23 cellular contexts compared by ENCODE assay signal in genomic region chr6:96164802-96165201, GRCh38.
A peak's percentile ranks its signal among the peaks of the same experiment; 100 is the strongest.
DNase-seq lines count a peak whose midpoint lies in the region; ATAC-seq, FAIRE-seq and TF ChIP-seq lines count a peak whose summit lies in the region.
"Had no signal": no experiment of that assay in that cellular context is flagged by ENCODE, and none has a peak within 500 bp of the region (broad histone marks: within the 10 kb centered on the region; RNA-seq: fewer than 3 reads in every experiment).

No MANE protein-coding gene starts in this region.

- no peak overlapping the region for H3K14ac ChIP-seq in H1 (ENCODE audit: insufficient read length)

- no peak overlapping the region for H3K4me2 ChIP-seq in H1 (ENCODE audit: insufficient read depth in 1 of 2, low read depth in 2 of 2, low read length in 2 of 2)
- H3K4me2 ChIP-seq: BLaER1 had no signal

- CTCF ChIA-PET in H1 (lab: Charles Lee; ENCODE audit: partially characterized antibody): interaction anchor here (1.1 kb wide), 1 partner anchor 14 kb away, joined by 3 read pairs; no protein-coding TSS in a partner anchor
- CTCF ChIA-PET in activated CD8-positive, alpha-beta memory T cell treated with anti-CD3 and anti-CD28 coated beads, Interleukin-2, amount 10 ng/mL, durations not matched to agents 7 days and 5 days (lab: Charles Lee): no interaction called here

- H2BK15ac ChIP-seq in H1 (ENCODE audit: low read length): no peak overlapping the region

- H4K20me1 ChIP-seq in H1 (replicated peaks in 1 of 2; ENCODE audit: control insufficient read depth in 1 of 2, insufficient read depth in 2 of 2, low read length in 2 of 2): no peaks in the 10 kb centered on the region
- H4K20me1 ChIP-seq: BLaER1 had no signal

- H3K23me2 ChIP-seq in H1 (ENCODE audit: low read depth, low read length): no peaks in the 10 kb centered on the region

- no peak overlapping the region for H3K23ac ChIP-seq in H1 (ENCODE audit: insufficient read length)

- TF ChIP-seq RAD21 in H1 (IDR thresholded peaks at IDR 0.05 in 1 of 2, conservative IDR thresholded peaks at IDR 0.05 in 1 of 2; ENCODE audit: low read depth in 2 of 2, low read length in 2 of 2): no peak

- H3K27me3 ChIP-seq in H1 (replicated peaks in 1 of 4; ENCODE audit: control insufficient read depth in 3 of 4, extremely low read depth in 1 of 4, insufficient read depth in 3 of 4, low read length in 3 of 4) (peaks cover 0 to 1% (median 0%) of the 10 kb centered on the region in 4 experiments; a peak in 1 of 7 replicates), right cardiac atrium (ENCODE audit: control insufficient read depth, insufficient read depth) (no peaks in the 10 kb centered on the region)
- H3K27me3 ChIP-seq: BLaER1, SJSA1 had no signal

- intact Hi-C loops in right cardiac atrium (cut with DNase I): no loop called here

- H3K36me3 ChIP-seq in H1 (ENCODE audit: control insufficient read depth in 2 of 4, insufficient read depth in 4 of 4, low read length in 3 of 4): no peaks in the 10 kb centered on the region
- H3K36me3 ChIP-seq: BLaER1, SJSA1 had no signal

- no peaks in the 10 kb centered on the region for H3K9me3 Mint-ChIP-seq in stimulated activated effector memory CD8-positive, alpha-beta T cell treated with anti-CD3 and anti-CD28 coated beads, Interleukin-12 subunit alpha, Interleukin-12 subunit beta, amount 100 ng/mL, for 72 hours
- no peaks in the 10 kb centered on the region for H3K9me3 Mint-ChIP-seq in activated CD8-positive, alpha-beta memory T cell treated with anti-CD3 and anti-CD28 coated beads, Interleukin-2, amount 10 ng/mL, durations not matched to agents 7 days and 5 days (ENCODE audit: low read depth)
- H3K9me3 Mint-ChIP-seq: T-helper 1 cell treated with Interleukin-12 subunit alpha and Interleukin-12 subunit beta and Interleukin-4 antibody, amounts not matched to agents 30 μg/mL and 1 μg/mL, for 36 hours had no signal

- no peak overlapping the region for H2BK20ac ChIP-seq in H1 (ENCODE audit: low read length)

- no peak overlapping the region for H2BK5ac ChIP-seq in H1 (ENCODE audit: low read depth, low read length)

- no peaks in the 10 kb centered on the region for H3K36me3 Mint-ChIP-seq in stimulated activated effector memory CD8-positive, alpha-beta T cell treated with anti-CD3 and anti-CD28 coated beads, Interleukin-12 subunit alpha, Interleukin-12 subunit beta, amount 100 ng/mL, for 72 hours
- no peaks in the 10 kb centered on the region for H3K36me3 Mint-ChIP-seq in activated CD8-positive, alpha-beta memory T cell treated with anti-CD3 and anti-CD28 coated beads, Interleukin-2, amount 10 ng/mL, durations not matched to agents 7 days and 5 days
- H3K36me3 Mint-ChIP-seq: CD4-positive, alpha-beta memory T cell had no signal

- DNase-seq in H1 (ENCODE audit: low read depth in 1 of 2, low spot score in 2 of 2) (no peak), NCI-H524 (lab: John Stamatoyannopoulos, UW) (no peak), right cardiac atrium (no peak)
- DNase-seq in stimulated activated effector memory CD8-positive, alpha-beta T cell treated with anti-CD3 and anti-CD28 coated beads, Interleukin-12 subunit alpha, Interleukin-12 subunit beta, amount 100 ng/mL, for 72 hours (ENCODE audit: low spot score in 2 of 2): no peak
- no peak for DNase-seq in activated CD8-positive, alpha-beta memory T cell treated with anti-CD3 and anti-CD28 coated beads, Interleukin-2, amount 10 ng/mL, durations not matched to agents 7 days and 5 days
- DNase-seq: Calu3; CD4-positive, alpha-beta memory T cell; EL; H7; KG1; NCI-H1417 treated with DMSO at 0.1 percent for 48 hours; NCI-H187 treated with DMSO at 0.1 percent for 48 hours; NCI-H345; NCI-H526 had no signal

- 0 out of 2 replicates have a peak overlapping the region, but pooled peaks have one; percentile 80 for H2BK12ac ChIP-seq in H1 (ENCODE audit: low read depth, low read length)

- no peak overlapping the region for H4K8ac ChIP-seq in H1 (ENCODE audit: extremely low read depth, insufficient read depth, low read length)

- no peak overlapping the region for H3K27ac Mint-ChIP-seq in stimulated activated effector memory CD8-positive, alpha-beta T cell treated with anti-CD3 and anti-CD28 coated beads, Interleukin-12 subunit alpha, Interleukin-12 subunit beta, amount 100 ng/mL, for 72 hours
- no peak overlapping the region for H3K27ac Mint-ChIP-seq in activated CD8-positive, alpha-beta memory T cell treated with anti-CD3 and anti-CD28 coated beads, Interleukin-2, amount 10 ng/mL, durations not matched to agents 7 days and 5 days
- H3K27ac Mint-ChIP-seq: CD4-positive, alpha-beta memory T cell; T-helper 1 cell treated with Interleukin-12 subunit alpha and Interleukin-12 subunit beta and Interleukin-4 antibody, amounts not matched to agents 30 μg/mL and 1 μg/mL, for 36 hours had no signal

- H3K27ac ChIP-seq in H1 (ENCODE audit: low read depth, low read length) (no peak overlapping the region), right cardiac atrium (ENCODE audit: low read length) (no peak overlapping the region)
- H3K27ac ChIP-seq: BLaER1, SJSA1 had no signal

- no peak for TF ChIP-seq EP300 in H1 (IDR thresholded peaks at IDR 0.05; ENCODE audit: borderline replicate concordance in 1 of 2, low read depth in 2 of 2, low read length in 2 of 2)

- no peak overlapping the region for H3K4ac ChIP-seq in H1 (replicated peaks; ENCODE audit: insufficient read length, low read depth, low read length)

- H4K5ac ChIP-seq in H1 (ENCODE audit: insufficient read length, low read depth, low read length): no peak overlapping the region

- H3K79me1 ChIP-seq in H1 (ENCODE audit: low read depth, low read length): no peaks in the 10 kb centered on the region

- no peak overlapping the region for H3K4me3 Mint-ChIP-seq in stimulated activated effector memory CD8-positive, alpha-beta T cell treated with anti-CD3 and anti-CD28 coated beads, Interleukin-12 subunit alpha, Interleukin-12 subunit beta, amount 100 ng/mL, for 72 hours
- no peak overlapping the region for H3K4me3 Mint-ChIP-seq in activated CD8-positive, alpha-beta memory T cell treated with anti-CD3 and anti-CD28 coated beads, Interleukin-2, amount 10 ng/mL, durations not matched to agents 7 days and 5 days
- H3K4me3 Mint-ChIP-seq: CD4-positive, alpha-beta memory T cell; T-helper 1 cell treated with Interleukin-12 subunit alpha and Interleukin-12 subunit beta and Interleukin-4 antibody, amounts not matched to agents 30 μg/mL and 1 μg/mL, for 36 hours had no signal

- peaks cover 3% of the 10 kb centered on the region for H3K27me3 Mint-ChIP-seq in activated CD8-positive, alpha-beta memory T cell treated with anti-CD3 and anti-CD28 coated beads, Interleukin-2, amount 10 ng/mL, durations not matched to agents 7 days and 5 days
- H3K27me3 Mint-ChIP-seq: CD4-positive, alpha-beta memory T cell had no signal

- no peak for FAIRE-seq in H1 (lab: Jason Lieb, UNC)
- FAIRE-seq: A204.1, GM12891, GM18507 had no signal

- no peak overlapping the region for H3K56ac ChIP-seq in H1 (replicated peaks; ENCODE audit: insufficient read length, low read depth, low read length)

- no peak overlapping the region for H4K91ac ChIP-seq in H1 (replicated peaks; ENCODE audit: insufficient read length, low read length)

- H3K79me2 ChIP-seq in H1 (ENCODE audit: control insufficient read depth in 1 of 2, insufficient read depth in 2 of 2, low read length in 2 of 2): no peaks in the 10 kb centered on the region

- no peak overlapping the region for H2AK5ac ChIP-seq in H1 (ENCODE audit: low read depth, low read length)

- H3K4me1 ChIP-seq in H1 (replicated peaks in 1 of 4; ENCODE audit: control insufficient read depth in 3 of 4, insufficient read depth in 4 of 4, low read length in 3 of 4): peaks cover 0 to 14% (median 4%) of the 10 kb centered on the region in 4 experiments; a peak in 5 of 7 replicates
- H3K4me1 ChIP-seq in right cardiac atrium (ENCODE audit: control insufficient read depth, insufficient read depth, low read length): no peaks in the 10 kb centered on the region
- H3K4me1 ChIP-seq: BLaER1, SJSA1 had no signal

- H2AFZ ChIP-seq in H1 (ENCODE audit: low read length): no peak overlapping the region

- POLR2A ChIA-PET in H1 (lab: Charles Lee; ENCODE audit: partially characterized antibody): interaction anchor here (1.1 kb wide), 1 partner anchor 22 kb away, joined by 3 read pairs; no protein-coding TSS in a partner anchor

- no peaks in the 10 kb centered on the region for H3K4me1 Mint-ChIP-seq in stimulated activated effector memory CD8-positive, alpha-beta T cell treated with anti-CD3 and anti-CD28 coated beads, Interleukin-12 subunit alpha, Interleukin-12 subunit beta, amount 100 ng/mL, for 72 hours
- H3K4me1 Mint-ChIP-seq in activated CD8-positive, alpha-beta memory T cell treated with anti-CD3 and anti-CD28 coated beads, Interleukin-2, amount 10 ng/mL, durations not matched to agents 7 days and 5 days: no peaks in the 10 kb centered on the region
- H3K4me1 Mint-ChIP-seq: CD4-positive, alpha-beta memory T cell had no signal

- TF ChIP-seq POLR2A in H1 (IDR thresholded peaks at IDR 0.05; ENCODE audit: control extremely low read depth in 1 of 2, low read depth in 2 of 2, low read length in 2 of 2): no peak

- TF ChIP-seq CTCF in H1 (IDR thresholded peaks at IDR 0.05; ENCODE audit: control extremely low read depth in 1 of 3, insufficient read depth in 1 of 3, low read depth in 1 of 3, low read length in 3 of 3): no peak

- H3K9me3 ChIP-seq in H1 (ENCODE audit: insufficient read depth in 2 of 2, low read depth in 1 of 2, low read length in 1 of 2): no peaks in the 10 kb centered on the region
- no peaks in the 10 kb centered on the region for H3K9me3 ChIP-seq in right cardiac atrium (ENCODE audit: control insufficient read depth, low read length)
- H3K9me3 ChIP-seq: BLaER1, SJSA1 had no signal

- H3K18ac ChIP-seq in H1 (ENCODE audit: extremely low read depth, low read length): no peak overlapping the region

- peak overlapping the region; percentile 87 for H2BK120ac ChIP-seq in H1 (replicated peaks; ENCODE audit: low read depth, low read length)

- H3K4me3 ChIP-seq in H1 (ENCODE audit: extremely low read depth in 1 of 4, insufficient read depth in 2 of 4, low read depth in 3 of 4, low read length in 4 of 4) (no peak overlapping the region), right cardiac atrium (ENCODE audit: low read length) (no peak overlapping the region)
- H3K4me3 ChIP-seq: BLaER1, SJSA1 had no signal

- ATAC-seq in GM18858 (IDR thresholded peaks at IDR 0.05; ENCODE audit: unreplicated experiment) (peak; percentile 55), GM21717 (IDR thresholded peaks at IDR 0.05; ENCODE audit: unreplicated experiment) (peak; percentile 57), HG03378 (IDR thresholded peaks at IDR 0.05; ENCODE audit: unreplicated experiment) (peak; percentile 48), right cardiac atrium (no peak)
- ATAC-seq in stimulated activated effector memory CD8-positive, alpha-beta T cell treated with anti-CD3 and anti-CD28 coated beads, Interleukin-12 subunit alpha, Interleukin-12 subunit beta, amount 100 ng/mL, for 72 hours: no peak
- ATAC-seq in activated CD8-positive, alpha-beta memory T cell treated with anti-CD3 and anti-CD28 coated beads, Interleukin-2, amount 10 ng/mL, durations not matched to agents 7 days and 5 days: no peak

- no peak overlapping the region for H3K9ac ChIP-seq in H1 (replicated peaks in 1 of 4; ENCODE audit: extremely low read depth in 1 of 4, low read depth in 3 of 4, low read length in 3 of 4)
- H3K9ac ChIP-seq: BLaER1 had no signal

TF ChIP-seq in H1, 55 proteins besides CTCF, POLR2A, EP300 and RAD21 (continues in another document):
- TF ChIP-seq SP2 (IDR thresholded peaks at IDR 0.05; ENCODE audit: low read length) (no peak), TBP (IDR thresholded peaks at IDR 0.05; ENCODE audit: low read depth, low read length) (no peak)

Comparison
In these comparisons a context has a peak if more than half of its experiments do, and no peak if none do; other contexts are left out.
1. ATAC-seq: peak in GM18858 (single experiment), GM21717 (single experiment) and HG03378 (single experiment); none in stimulated activated effector memory CD8-positive, alpha-beta T cell treated with anti-CD3 and anti-CD28 coated beads, Interleukin-12 subunit alpha, Interleukin-12 subunit beta, amount 100 ng/mL, for 72 hours (single experiment), activated CD8-positive, alpha-beta memory T cell treated with anti-CD3 and anti-CD28 coated beads, Interleukin-2, amount 10 ng/mL, durations not matched to agents 7 days and 5 days (single experiment) and right cardiac atrium (0 of 2).